15 cellular contexts compared by ENCODE assay signal in the genomic region with DNA sequence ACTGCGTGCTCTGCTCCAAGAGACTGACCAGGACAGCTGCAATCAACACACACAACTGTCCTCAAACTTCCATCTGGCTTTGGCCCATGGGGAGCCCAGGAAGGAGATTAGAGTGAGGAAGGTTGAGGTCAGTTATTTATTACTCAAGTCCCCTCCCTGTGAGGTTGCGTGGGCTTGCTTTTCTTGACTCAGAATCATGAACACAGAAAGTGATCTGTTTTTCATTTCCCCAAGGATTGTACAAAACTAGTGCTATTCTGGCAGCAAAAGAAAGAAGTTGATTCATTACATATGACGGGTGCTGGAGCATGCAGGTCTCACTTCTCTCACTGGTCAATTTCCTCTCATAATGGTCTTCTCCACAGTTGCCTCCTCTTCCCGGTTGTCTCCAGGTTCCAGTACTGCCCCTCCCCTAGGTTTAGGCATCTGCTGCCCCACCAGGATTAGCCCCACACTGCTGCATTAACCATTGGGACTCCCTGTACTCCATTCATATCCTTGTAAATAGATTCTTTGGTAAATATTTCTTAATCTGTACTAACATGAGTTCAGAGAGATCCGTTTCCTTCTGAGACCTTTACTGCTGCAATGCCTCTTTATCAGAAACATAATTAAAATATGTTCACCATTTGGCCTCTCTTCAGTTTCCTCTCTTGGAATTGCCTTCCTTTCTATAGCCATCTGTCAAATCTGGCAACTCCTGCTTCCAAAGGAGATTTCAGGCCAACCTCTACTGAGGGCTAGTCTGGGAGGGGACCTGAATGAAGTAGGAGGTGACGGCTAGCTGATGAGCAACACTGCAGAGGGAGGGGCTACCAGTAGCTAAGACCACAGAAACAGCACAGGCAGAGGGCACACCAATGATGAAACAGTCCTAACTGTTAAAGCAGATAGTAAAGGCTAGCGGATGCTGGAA.
DNase-seq lines count a peak whose midpoint lies in the region; ATAC-seq and TF ChIP-seq lines count a peak whose summit lies in the region.
"Had no signal": no experiment of that assay in that cellular context is flagged by ENCODE, and none has a peak within 500 bp of the region (broad histone marks: within the 10 kb centered on the region; RNA-seq: fewer than 3 reads in every experiment).

No MANE protein-coding gene starts in this region.

- no peaks in the 10 kb centered on the region for H3K27me3 ChIP-seq in adrenal gland
- H3K27me3 ChIP-seq: thyroid gland had no signal

- TF ChIP-seq POLR2A in adrenal gland (IDR thresholded peaks at IDR 0.05), result no peak

- no peak overlapping the region for H3K4me3 ChIP-seq in adrenal gland
- H3K4me3 ChIP-seq: thyroid gland had no signal

- no peaks in the 10 kb centered on the region for H3K36me3 Mint-ChIP-seq in glutamatergic neuron (ENCODE audit: unreplicated experiment)
- H3K36me3 Mint-ChIP-seq: activated naive CD4-positive, alpha-beta T cell treated with anti-CD3 and anti-CD28 coated beads, Interleukin-2, amount 50 U/mL, for 24 hours; memory B cell had no signal

- no peaks in the 10 kb centered on the region for H3K9me3 Mint-ChIP-seq in glutamatergic neuron (ENCODE audit: unreplicated experiment)
- H3K9me3 Mint-ChIP-seq: activated naive CD4-positive, alpha-beta T cell treated with anti-CD3 and anti-CD28 coated beads, Interleukin-2, amount 50 U/mL, for 24 hours had no signal

- DNase-seq in adrenal gland (peak in 5 of 7 donors; percentile 16 to 42 (median 29)), glutamatergic neuron (no peak), pons (ENCODE audit: low spot score) (peak; percentile 3), NCI-H2029 treated with DMSO at 0.1 percent for 48 hours (lab: John Stamatoyannopoulos, UW) (no peak), NCI-H2081 (lab: John Stamatoyannopoulos, UW) (no peak)
- DNase-seq: activated B cell treated with CpG ODN at 0.5 μM for 24 hours; activated CD8-positive, alpha-beta memory T cell treated with anti-CD3 and anti-CD28 coated beads, Interleukin-2, amount 50 U/mL, for 4 hours; MM.1S had no signal

- peak overlapping the region in 1 of 5 donors; percentile 49 for H3K27ac ChIP-seq in adrenal gland
- H3K27ac ChIP-seq: thyroid gland had no signal

- peak overlapping the region; percentile 46 for H3K4me3 Mint-ChIP-seq in glutamatergic neuron (ENCODE audit: unreplicated experiment)
- H3K4me3 Mint-ChIP-seq: activated B cell treated with CpG ODN at 0.5 μM for 24 hours; activated naive CD4-positive, alpha-beta T cell treated with anti-CD3 and anti-CD28 coated beads, Interleukin-2, amount 50 U/mL, for 24 hours; memory B cell had no signal

- TF ChIP-seq CTCF in adrenal gland (IDR thresholded peaks at IDR 0.05) (no peak), glutamatergic neuron (IDR thresholded peaks at IDR 0.05; ENCODE audit: partially characterized antibody, unreplicated experiment) (no peak)

- ATAC-seq in GM19463 (IDR thresholded peaks at IDR 0.05; ENCODE audit: unreplicated experiment), result peak; percentile 52
- no peak for ATAC-seq in HG03520 (IDR thresholded peaks at IDR 0.05; ENCODE audit: unreplicated experiment)
- ATAC-seq in GM18907 (IDR thresholded peaks at IDR 0.05; ENCODE audit: unreplicated experiment), result no peak
- ATAC-seq: SK-N-SH treated with all-trans-retinoic acid at 6 μM for 48 hours had no signal

- 55 to 62% (median 58%) methylated on average over 7 of the region's 7 CpGs for WGBS in adrenal gland, 4 donors

- H3K27ac Mint-ChIP-seq in glutamatergic neuron (ENCODE audit: unreplicated experiment), result no peak overlapping the region
- H3K27ac Mint-ChIP-seq: activated B cell treated with CpG ODN at 0.5 μM for 24 hours; activated naive CD4-positive, alpha-beta T cell treated with anti-CD3 and anti-CD28 coated beads, Interleukin-2, amount 50 U/mL, for 24 hours; memory B cell had no signal

- H3K4me1 ChIP-seq in adrenal gland (replicated peaks in 1 of 2), result no peaks in the 10 kb centered on the region
- H3K4me1 ChIP-seq: thyroid gland had no signal

- no peaks in the 10 kb centered on the region for H3K9me3 ChIP-seq in adrenal gland (replicated peaks in 1 of 3)
- H3K9me3 ChIP-seq: thyroid gland had no signal

- H3K4me1 Mint-ChIP-seq in glutamatergic neuron (ENCODE audit: low read depth, unreplicated experiment), result peaks cover 10% of the 10 kb centered on the region
- H3K4me1 Mint-ChIP-seq: activated B cell treated with CpG ODN at 0.5 μM for 24 hours; activated naive CD4-positive, alpha-beta T cell treated with anti-CD3 and anti-CD28 coated beads, Interleukin-2, amount 50 U/mL, for 24 hours; memory B cell had no signal

- intact Hi-C loops in adrenal gland (cut with DNase I), result no loop called here

- peaks cover 4% of the 10 kb centered on the region for H3K27me3 Mint-ChIP-seq in glutamatergic neuron (ENCODE audit: unreplicated experiment)
- H3K27me3 Mint-ChIP-seq: activated B cell treated with CpG ODN at 0.5 μM for 24 hours; activated naive CD4-positive, alpha-beta T cell treated with anti-CD3 and anti-CD28 coated beads, Interleukin-2, amount 50 U/mL, for 24 hours; memory B cell had no signal

- no peaks in the 10 kb centered on the region for H3K36me3 ChIP-seq in adrenal gland (replicated peaks in 1 of 2)
- H3K36me3 ChIP-seq: thyroid gland had no signal

Comparison
In these comparisons a context has a peak if more than half of its experiments do, and no peak if none do; other contexts are left out.
1. DNase-seq: peak in adrenal gland (5 of 7) and pons (single experiment); none in glutamatergic neuron (single experiment), NCI-H2029 treated with DMSO at 0.1 percent for 48 hours (single experiment) and NCI-H2081 (0 of 2).